8 cellular contexts compared by ENCODE assay signal in genomic region chr3:41202834-41203345, GRCh38. TPM values are rescaled to one million over a fixed set of nuclear protein-coding genes. Genes with fewer than 3 reads are reported as not detected.
DNase-seq lines count a peak whose midpoint lies in the region; ATAC-seq, FAIRE-seq and TF ChIP-seq lines count a peak whose summit lies in the region.

No MANE protein-coding gene starts in this region.

- H2AFZ ChIP-seq in OCI-LY1 (ENCODE audit: low read length) = no peak overlapping the region

- H3F3A ChIP-seq in OCI-LY1 (ENCODE audit: insufficient read depth, low read length) = no peaks in the 10 kb centered on the region

- intact Hi-C loops in CD4-positive, alpha-beta memory T cell (cut with micrococcal nuclease) = loop anchor here (5.0 to 10.0 kb wide), 2 partner anchors 34 to 158 kb away; no protein-coding TSS in a partner anchor

- DNase-seq in CD4-positive, alpha-beta memory T cell = no peak
- no peak for DNase-seq in GM19239 (ENCODE audit: insufficient read length, low spot score)
- DNase-seq in natural killer cell treated with Interleukin-12 subunit alpha and Interleukin-12 subunit beta and Interleukin-15 and Interleukin-18, amount 100 ng/mL, for 72 hours (ENCODE audit: low spot score) = no peak
- DNase-seq in islet precursor cell = no peak
- no peak for DNase-seq in activated CD4-positive, alpha-beta T cell treated with anti-CD3 and anti-CD28 coated beads for 48 hours

- CTCF ChIA-PET in CD4-positive, alpha-beta memory T cell (lab: Charles Lee; ENCODE audit: partially characterized antibody) = interaction anchor here (1.1 to 1.5 kb wide), 4 partner anchors 10 to 102 kb away, joined by 3 to 8 read pairs (median 5); no protein-coding TSS in a partner anchor

- no peaks in the 10 kb centered on the region for H3K9me2 ChIP-seq in OCI-LY1 (ENCODE audit: low read depth, low read length)

- H3K27ac Mint-ChIP-seq in CD4-positive, alpha-beta memory T cell = peak overlapping the region in 4 of 7 donors; percentile 31 to 81 (median 37)
- peak overlapping the region in 1 of 2 donors; percentile 89 for H3K27ac Mint-ChIP-seq in natural killer cell treated with Interleukin-12 subunit alpha and Interleukin-12 subunit beta and Interleukin-15 and Interleukin-18, amount 100 ng/mL, for 72 hours

- H3K27me3 Mint-ChIP-seq in CD4-positive, alpha-beta memory T cell = peaks cover 0 to 1% of the 10 kb centered on the region in 2 donors
- H3K27me3 Mint-ChIP-seq in natural killer cell treated with Interleukin-12 subunit alpha and Interleukin-12 subunit beta and Interleukin-15 and Interleukin-18, amount 100 ng/mL, for 72 hours = no peaks in the 10 kb centered on the region

- H3K4me1 ChIP-seq in CD4-positive, alpha-beta memory T cell (ENCODE audit: insufficient read depth, low read length) = peaks cover 78% of the 10 kb centered on the region
- H3K4me1 ChIP-seq in OCI-LY1 (ENCODE audit: insufficient read depth, low read length, severe bottlenecking) (peaks cover 61% of the 10 kb centered on the region), ectodermal cell (ENCODE audit: control insufficient read depth, insufficient read depth, low read length) (peaks cover 26% of the 10 kb centered on the region)

- H3K36me3 Mint-ChIP-seq in CD4-positive, alpha-beta memory T cell = peaks cover 0 to 12% of the 10 kb centered on the region in 2 donors
- H3K36me3 Mint-ChIP-seq in natural killer cell treated with Interleukin-12 subunit alpha and Interleukin-12 subunit beta and Interleukin-15 and Interleukin-18, amount 100 ng/mL, for 72 hours = peaks cover 5% of the 10 kb centered on the region

- peak overlapping the region; percentile 7; the same call in 1 of the 2 replicates for H3K9ac ChIP-seq in OCI-LY1 (ENCODE audit: low read length)

- H3K27me3 ChIP-seq in CD4-positive, alpha-beta memory T cell (ENCODE audit: insufficient read depth, low read length) = no peaks in the 10 kb centered on the region
- H3K27me3 ChIP-seq in OCI-LY1 (ENCODE audit: insufficient read depth, low read length) = no peaks in the 10 kb centered on the region
- no peaks in the 10 kb centered on the region for H3K27me3 ChIP-seq in ectodermal cell (ENCODE audit: control insufficient read depth, insufficient read depth, low read length, poor library complexity, severe bottlenecking)

- peak; percentile 82 for FAIRE-seq in GM19239 (lab: Jason Lieb, UNC)

- H3K4me3 ChIP-seq in CD4-positive, alpha-beta memory T cell (ENCODE audit: low read length in 2 of 2) = no peak overlapping the region
- peak overlapping the region; percentile 98 for H3K4me3 ChIP-seq in OCI-LY1 (ENCODE audit: low read depth, low read length, poor library complexity, severe bottlenecking)
- H3K4me3 ChIP-seq in ectodermal cell (ENCODE audit: insufficient read depth, low read depth, low read length) = peak overlapping the region; percentile 85

- H3K9me3 Mint-ChIP-seq in CD4-positive, alpha-beta memory T cell = no peaks in the 10 kb centered on the region
- H3K9me3 Mint-ChIP-seq in natural killer cell treated with Interleukin-12 subunit alpha and Interleukin-12 subunit beta and Interleukin-15 and Interleukin-18, amount 100 ng/mL, for 72 hours = no peaks in the 10 kb centered on the region

- no peak for ATAC-seq in natural killer cell treated with Interleukin-12 subunit alpha and Interleukin-12 subunit beta and Interleukin-15 and Interleukin-18, amount 100 ng/mL, for 72 hours
- no peak for ATAC-seq in HG03045 (IDR thresholded peaks at IDR 0.05; ENCODE audit: unreplicated experiment)

- H3K36me3 ChIP-seq in CD4-positive, alpha-beta memory T cell (ENCODE audit: insufficient read depth, low read length) = no peaks in the 10 kb centered on the region
- H3K36me3 ChIP-seq in OCI-LY1 (ENCODE audit: insufficient read depth, low read length) (0 out of 2 replicates have a peak, but pooled peaks cover 3% of the 10 kb centered on the region), ectodermal cell (ENCODE audit: control insufficient read depth, insufficient read depth, low read length) (no peaks in the 10 kb centered on the region)

- H3K4me3 Mint-ChIP-seq in CD4-positive, alpha-beta memory T cell = peak overlapping the region; percentile 55 to 99 (median 96)
- peak overlapping the region; percentile 98 for H3K4me3 Mint-ChIP-seq in natural killer cell treated with Interleukin-12 subunit alpha and Interleukin-12 subunit beta and Interleukin-15 and Interleukin-18, amount 100 ng/mL, for 72 hours

- H3K4me1 Mint-ChIP-seq in CD4-positive, alpha-beta memory T cell = peaks cover 60 to 78% (median 70%) of the 10 kb centered on the region in 4 donors
- H3K4me1 Mint-ChIP-seq in natural killer cell treated with Interleukin-12 subunit alpha and Interleukin-12 subunit beta and Interleukin-15 and Interleukin-18, amount 100 ng/mL, for 72 hours (ENCODE audit: low read depth in 2 of 2) = peaks cover 60 to 73% of the 10 kb centered on the region in 2 donors

- H3K4me2 ChIP-seq in OCI-LY1 (ENCODE audit: low read length) = peak overlapping the region; percentile 94

- H3K27ac ChIP-seq in CD4-positive, alpha-beta memory T cell (ENCODE audit: low read depth, low read length) = no peak overlapping the region
- peak overlapping the region; percentile 15 for H3K27ac ChIP-seq in OCI-LY1 (ENCODE audit: low read depth, low read length, poor library complexity, severe bottlenecking)
- no peak overlapping the region for H3K27ac ChIP-seq in ectodermal cell (ENCODE audit: insufficient read depth, low read depth, low read length, poor library complexity, severe bottlenecking)

- peaks cover 5% of the 10 kb centered on the region; the same call in 1 of the 2 replicates for H4K20me1 ChIP-seq in OCI-LY1 (ENCODE audit: insufficient read depth, low read length)

- POLR2A ChIA-PET in CD4-positive, alpha-beta memory T cell (lab: Charles Lee; ENCODE audit: partially characterized antibody) = interaction anchor here (0.6 to 0.7 kb wide), 3 partner anchors 323 to 1434 kb away, joined by 3 read pairs; no protein-coding TSS in a partner anchor

- peaks cover 79% of the 10 kb centered on the region for H3K79me2 ChIP-seq in OCI-LY1 (ENCODE audit: insufficient read depth, low read length)

- no peaks in the 10 kb centered on the region for H3K9me3 ChIP-seq in CD4-positive, alpha-beta memory T cell (ENCODE audit: control insufficient read depth in 1 of 2, low read length in 2 of 2)
- no peaks in the 10 kb centered on the region for H3K9me3 ChIP-seq in OCI-LY1 (ENCODE audit: low read length)
- no peaks in the 10 kb centered on the region for H3K9me3 ChIP-seq in ectodermal cell (ENCODE audit: control insufficient read depth, low read length)

- peak; percentile 39; the same call in 1 of the 2 replicates for TF ChIP-seq CTCF in OCI-LY1 (IDR thresholded peaks at IDR 0.05; ENCODE audit: low read length)

RNA-seq across cellular contexts. Expression of gene CTNNB1, which starts 3.6 kb away (rescaled TPM):
- 100 to 1,000 TPM; 175 to 176 TPM for total RNA-seq in CD4-positive, alpha-beta memory T cell
- 10 to 100 TPM; 65.8 to 65.9 TPM for polyA plus RNA-seq in CD4-positive, alpha-beta memory T cell
- 416 TPM for polyA plus RNA-seq in ectodermal cell (2013, experiment 1 of 4)
- 437 TPM for polyA plus RNA-seq in ectodermal cell (2013, experiment 2 of 4)
- 341 TPM for polyA plus RNA-seq in ectodermal cell (2013, experiment 3 of 4)
- 352 TPM for polyA plus RNA-seq in ectodermal cell (2013, experiment 4 of 4)
- 100 to 1,000 TPM; 140 to 155 TPM for total RNA-seq in natural killer cell treated with Interleukin-12 subunit alpha and Interleukin-12 subunit beta and Interleukin-15 and Interleukin-18, amount 100 ng/mL, for 72 hours

Comparison
In these comparisons a context has a peak if more than half of its experiments do, and no peak if none do; other contexts are left out.
1. H3K4me3 ChIP-seq: peak in OCI-LY1 (single experiment) and ectodermal cell (single experiment); none in CD4-positive, alpha-beta memory T cell (0 of 2).